Comparison of ENCODE assay signal across 22 cellular contexts in the genomic region with DNA sequence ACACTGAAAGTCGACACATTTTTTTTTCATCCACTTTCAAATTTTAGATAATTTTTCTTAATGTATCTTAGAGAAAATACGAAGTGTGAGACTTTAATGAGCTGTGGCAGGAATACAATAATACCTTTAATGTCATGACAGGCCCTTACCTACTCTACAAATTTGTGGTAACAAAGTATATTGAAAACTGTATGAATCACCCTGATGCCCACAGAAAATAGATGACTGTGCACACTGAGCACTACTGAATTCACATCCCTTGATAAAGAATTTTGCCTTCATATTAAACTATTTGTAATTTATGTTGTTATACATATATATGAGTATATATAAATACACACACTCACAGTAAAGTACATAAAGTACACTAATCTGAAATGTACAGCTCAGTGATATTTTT. TPM values are rescaled to one million over a fixed set of nuclear protein-coding genes. Genes with fewer than 3 reads are reported as not detected.
A peak's percentile ranks its signal among the peaks of the same experiment; 100 is the strongest.
DNase-seq lines count a peak whose midpoint lies in the region; ATAC-seq, FAIRE-seq and TF ChIP-seq lines count a peak whose summit lies in the region.
"Had no signal": no experiment of that assay in that cellular context is flagged by ENCODE, and none has a peak within 500 bp of the region (broad histone marks: within the 10 kb centered on the region; RNA-seq: fewer than 3 reads in every experiment).

No MANE protein-coding gene starts in this region.

- POLR2A ChIA-PET in PC-3 (lab: Charles Lee; ENCODE audit: unreplicated experiment) = no interaction called here

- H3K36me3 ChIP-seq in PC-3 (ENCODE audit: low read depth, low read length) = no peaks in the 10 kb centered on the region

- CTCF ChIA-PET in PC-3 (lab: Charles Lee) = no interaction called here

- DNase-seq in PC-3 (peak; percentile 56), astrocyte of the hippocampus (ENCODE audit: low read depth, low spot score) (peak; percentile 9), kidney glomerular epithelial cell (lab: John Stamatoyannopoulos, UW) (peak; percentile 55), DMS153 (lab: John Stamatoyannopoulos, UW) (no peak), HPDE6-E6E7 (ENCODE audit: extremely low spot score) (no peak)
- DNase-seq: C1 segment of cervical spinal cord; Calu3; CD4-positive, alpha-beta T cell; DMS 273 treated with DMSO at 0.1 percent for 48 hours; DMS79; GOT3; H9 had no signal

- H3F3A ChIP-seq in PC-3 (ENCODE audit: low read length, unreplicated experiment) = no peaks in the 10 kb centered on the region

- peak overlapping the region; percentile 44 for H3K27ac ChIP-seq in PC-3 (ENCODE audit: low read length)

- H3K9me3 ChIP-seq in PC-3 (ENCODE audit: low read length) = no peaks in the 10 kb centered on the region

- no peaks in the 10 kb centered on the region for H3K79me2 ChIP-seq in PC-3 (ENCODE audit: low read length)

- no peak overlapping the region for H2AFZ ChIP-seq in PC-3 (ENCODE audit: low read length)

- peaks cover 25% of the 10 kb centered on the region for H3K4me1 ChIP-seq in PC-3 (ENCODE audit: insufficient read depth, low read length)

- H3K4me3 ChIP-seq in PC-3 (ENCODE audit: low read length) = no peak overlapping the region
- H3K4me3 ChIP-seq: GM12878 had no signal

- no peaks in the 10 kb centered on the region for H3K9me2 ChIP-seq in PC-3 (replicated peaks; ENCODE audit: low read length)

- no peaks in the 10 kb centered on the region for H4K20me1 ChIP-seq in PC-3 (ENCODE audit: low read length)

- TF ChIP-seq CTCF in PC-3 (conservative IDR thresholded peaks at IDR 0.05; ENCODE audit: low read depth, low read length) = no peak

- no peak overlapping the region for H3K9ac ChIP-seq in PC-3 (ENCODE audit: low read length)

- peak; percentile 48 for FAIRE-seq in A204.1 (lab: Jason Lieb, UNC)
- FAIRE-seq: GM12878, GM18507, HepG2, HTR-8/SVneo had no signal

- no TSS peak for BruUV-seq in PC-3 (replicated peaks; lab: Mats Ljungman, UMichigan)

- intact Hi-C loops in PC-3 (cut with micrococcal nuclease) = no loop called here

- no peak for ATAC-seq in PC-3
- ATAC-seq in GM21717 (IDR thresholded peaks at IDR 0.05; ENCODE audit: unreplicated experiment) = no peak
- no peak for ATAC-seq in HG03108 (IDR thresholded peaks at IDR 0.05; ENCODE audit: unreplicated experiment)
- ATAC-seq: GM12878, HepG2 had no signal

- H3K27me3 ChIP-seq in PC-3 (ENCODE audit: low read length) = no peaks in the 10 kb centered on the region

- no peak overlapping the region for H3K4me2 ChIP-seq in PC-3 (ENCODE audit: low read length)

RNA-seq across cellular contexts. Expression of a gene that starts 51.7 kb away (rescaled TPM):
- not detected in 2 replicates for total RNA-seq in PC-3 (2014; rRNA removed)
- total RNA-seq: A172; B cell; Calu3; CD4-positive, alpha-beta T cell; G401; GM12878 had no signal

Comparison
In these comparisons a context has a peak if more than half of its experiments do, and no peak if none do; other contexts are left out.
1. DNase-seq: peak in PC-3 (single experiment), astrocyte of the hippocampus (single experiment) and kidney glomerular epithelial cell (single experiment); none in DMS153 (single experiment) and HPDE6-E6E7 (single experiment).